ENCODE assay signal across 8 cellular contexts in genomic region chr6:21597243-21597682, GRCh38. TPM values are rescaled to one million over a fixed set of nuclear protein-coding genes. Genes with fewer than 3 reads are reported as not detected.
DNase-seq lines count a peak whose midpoint lies in the region; ATAC-seq and TF ChIP-seq lines count a peak whose summit lies in the region.

No MANE protein-coding gene starts in this region.

- DNase-seq in GM23248, result no peak
- DNase-seq in T-helper 17 cell, result no peak
- no peak for DNase-seq in foreskin keratinocyte
- no peak for DNase-seq in NCI-H1092 (lab: John Stamatoyannopoulos, UW)
- no peak for DNase-seq in stimulated activated CD8-positive, alpha-beta memory T cell treated with anti-CD3 and anti-CD28 coated beads, Interleukin-4, amount 100 ng/mL, for 48 hours
- no peak for DNase-seq in NCI-H526 treated with DMSO at 0.1 percent for 48 hours (lab: John Stamatoyannopoulos, UW)

- H4K20me1 ChIP-seq in GM23248 (ENCODE audit: insufficient read depth), result no peaks in the 10 kb centered on the region

- peaks cover 18% of the 10 kb centered on the region for H3F3A ChIP-seq in GM23248 (ENCODE audit: insufficient read depth)

- H3K9me3 ChIP-seq in GM23248 (ENCODE audit: low read depth) (no peaks in the 10 kb centered on the region), T-helper 17 cell (ENCODE audit: control insufficient read depth, low read length, poor library complexity, severe bottlenecking) (peaks cover 7% of the 10 kb centered on the region), skeletal muscle satellite cell (replicated peaks; ENCODE audit: low read length) (no peaks in the 10 kb centered on the region)

- H3K36me3 Mint-ChIP-seq in T-helper 17 cell (ENCODE audit: low read depth), result no peaks in the 10 kb centered on the region

- H3K27me3 Mint-ChIP-seq in T-helper 17 cell, result peaks cover 57% of the 10 kb centered on the region

- H3K79me2 ChIP-seq in GM23248 (ENCODE audit: insufficient read depth), result peaks cover 34% of the 10 kb centered on the region

- no peaks in the 10 kb centered on the region for H3K27me3 ChIP-seq in GM23248 (replicated peaks; ENCODE audit: insufficient read depth)
- H3K27me3 ChIP-seq in foreskin keratinocyte, result no peaks in the 10 kb centered on the region
- H3K27me3 ChIP-seq in skeletal muscle satellite cell (ENCODE audit: control insufficient read depth, insufficient read depth, low read length), result no peaks in the 10 kb centered on the region

- H3K36me3 ChIP-seq in GM23248 (ENCODE audit: low read depth) (no peaks in the 10 kb centered on the region), skeletal muscle satellite cell (ENCODE audit: insufficient read depth, low read length) (no peaks in the 10 kb centered on the region)

- no peak for TF ChIP-seq CTCF in foreskin keratinocyte (conservative IDR thresholded peaks at IDR 0.05)

- 1 to 2% methylated on average over 7 of the region's 7 CpGs for WGBS in GM23248 (ENCODE audit: low coverage in 1 of 2, low lambda C conversion rate in 2 of 2, missing lambda C conversion rate in 2 of 2), 2 experiments

- in situ Hi-C loops in GM23248 (cut with MboI), result no loop called here

- H3K4me1 Mint-ChIP-seq in T-helper 17 cell, result peaks cover 19% of the 10 kb centered on the region

- no peaks in the 10 kb centered on the region for H3K9me2 ChIP-seq in GM23248 (ENCODE audit: insufficient read depth)

- ATAC-seq in T-helper 17 cell, result no peak
- no peak for ATAC-seq in foreskin keratinocyte
- no peak for ATAC-seq in HG03135 (IDR thresholded peaks at IDR 0.05; ENCODE audit: unreplicated experiment)

- H3K27ac Mint-ChIP-seq in T-helper 17 cell, result peak overlapping the region; percentile 78

- H3K9ac ChIP-seq in GM23248 (peak overlapping the region; percentile 85), skeletal muscle satellite cell (ENCODE audit: low read depth, low read length) (peak overlapping the region; percentile 87)

- H2AFZ ChIP-seq in GM23248, result peak overlapping the region; percentile 90

- H3K4me1 ChIP-seq in GM23248 (ENCODE audit: insufficient read depth) (peaks cover 14% of the 10 kb centered on the region), foreskin keratinocyte (peaks cover 9% of the 10 kb centered on the region), skeletal muscle satellite cell (ENCODE audit: control insufficient read depth, insufficient read depth, low read length) (peaks cover 14% of the 10 kb centered on the region)

- H3K4me3 ChIP-seq in GM23248 (peak overlapping the region; percentile 88), skeletal muscle satellite cell (ENCODE audit: low read length) (peak overlapping the region; percentile 95)

- peak overlapping the region; percentile 92 for H3K4me3 Mint-ChIP-seq in T-helper 17 cell

- H3K4me2 ChIP-seq in GM23248 (ENCODE audit: unreplicated experiment), result peak overlapping the region; percentile 97
- H3K4me2 ChIP-seq in skeletal muscle satellite cell (ENCODE audit: low read length), result peak overlapping the region; percentile 91

- H3K27ac ChIP-seq in GM23248 (peak overlapping the region; percentile 82), foreskin keratinocyte (peak overlapping the region; percentile 92)

RNA-seq across cellular contexts. Expression of gene SOX4, which starts 3.7 kb away (rescaled TPM):
- 3.0 and 4.5 TPM in 2 replicates for total RNA-seq in GM23248 (2014; rRNA removed; shearing (Covaris generic))
- 6.3 and 7.0 TPM in 2 replicates for polyA plus RNA-seq in GM23248 (2016; fragmentation: Nextera tagmentation; extraction: Ambion mirVana)
- 1 to 10 TPM in 1 of 2 donors, under 1 TPM in 1; 0.97 to 1.7 TPM for total RNA-seq in T-helper 17 cell
- total RNA-seq in foreskin keratinocyte, result 12.0 and 24.2 TPM in 2 replicates
- 5.5 and 9.6 TPM in 2 replicates for polyA plus RNA-seq in foreskin keratinocyte
- total RNA-seq in skeletal muscle satellite cell (2012; rRNA removed), result 5.9 and 6.8 TPM in 2 replicates
